ENCODE assay signal across 18 cellular contexts in the genomic region with DNA sequence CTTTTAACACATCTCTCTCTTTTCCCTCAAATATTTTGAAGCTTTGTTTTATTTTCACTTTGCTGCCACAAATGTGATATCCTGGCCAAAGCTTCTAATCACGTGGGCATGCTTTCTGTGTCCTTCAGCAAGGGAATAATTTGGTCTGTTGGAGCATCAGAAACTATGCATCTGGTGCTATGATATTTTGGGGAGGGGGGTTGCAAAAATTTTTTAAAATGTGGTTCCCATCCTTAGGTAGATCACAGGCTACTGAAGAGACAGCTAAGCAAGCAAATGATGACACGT.
DNase-seq lines count a peak whose midpoint lies in the region; ATAC-seq, FAIRE-seq and TF ChIP-seq lines count a peak whose summit lies in the region.
"Had no signal": no experiment of that assay in that cellular context is flagged by ENCODE, and none has a peak within 500 bp of the region (broad histone marks: within the 10 kb centered on the region; RNA-seq: fewer than 3 reads in every experiment).

No MANE protein-coding gene starts in this region.

- CTCF ChIA-PET in endothelial cell of umbilical vein (lab: Charles Lee): interaction anchor here (0.7 kb wide), 1 partner anchor 11 kb away, joined by 3 read pairs; no protein-coding TSS in a partner anchor

- no peak for DNase-seq in heart left ventricle
- DNase-seq in Right ventricle myocardium inferior (ENCODE audit: missing footprints): no peak
- DNase-seq in endothelial cell of umbilical vein (ENCODE audit: low read depth, low spot score): peak; percentile 1
- DNase-seq in osteoblast (ENCODE audit: insufficient read length, low spot score, missing footprints): no peak
- no peak for DNase-seq in upper lobe of right lung
- DNase-seq in mesenteric fat pad (ENCODE audit: low spot score): no peak
- DNase-seq: activated naive CD4-positive, alpha-beta T cell treated with anti-CD3 and anti-CD28 coated beads for 36 hours; CD4-positive, CD25-positive, alpha-beta regulatory T cell; dermis blood vessel endothelial cell; left colon; naive B cell; NCI-H1048; NCI-H2107; NCI-H748 treated with DMSO at 0.1 percent for 48 hours; trophoblast cell had no signal

- H4K20me1 ChIP-seq in endothelial cell of umbilical vein (replicated peaks; ENCODE audit: control insufficient read depth, extremely low read depth, insufficient read depth, low read length) (no peaks in the 10 kb centered on the region), osteoblast (ENCODE audit: insufficient read depth, low read length) (no peaks in the 10 kb centered on the region)

- FAIRE-seq in endothelial cell of umbilical vein (lab: Jason Lieb, UNC): no peak

- no peak overlapping the region for H3K27ac ChIP-seq in heart left ventricle
- no peak overlapping the region for H3K27ac ChIP-seq in endothelial cell of umbilical vein (ENCODE audit: insufficient read depth, low read depth, low read length)
- no peak overlapping the region for H3K27ac ChIP-seq in osteoblast (ENCODE audit: low read depth, low read length)
- no peak overlapping the region for H3K27ac ChIP-seq in upper lobe of right lung

- H3K4me3 ChIP-seq in heart left ventricle (peak overlapping the region in 7 of 12 donors; percentile 5 to 47 (median 27)), endothelial cell of umbilical vein (replicated peaks in 1 of 3; ENCODE audit: insufficient read depth in 1 of 3, low read depth in 1 of 3, low read length in 3 of 3) (no peak overlapping the region), osteoblast (ENCODE audit: insufficient read depth, low read length) (peak overlapping the region; percentile 49), upper lobe of right lung (peak overlapping the region; percentile 23)

- POLR2A ChIA-PET in endothelial cell of umbilical vein (lab: Charles Lee): no interaction called here

- H3K79me2 ChIP-seq in endothelial cell of umbilical vein (ENCODE audit: control insufficient read depth, insufficient read depth, low read length) (no peaks in the 10 kb centered on the region), osteoblast (ENCODE audit: insufficient read depth, low read length) (no peaks in the 10 kb centered on the region)

- H2AFZ ChIP-seq in endothelial cell of umbilical vein (ENCODE audit: low read depth, low read length): no peak overlapping the region
- peak overlapping the region; percentile 60 for H2AFZ ChIP-seq in osteoblast (ENCODE audit: low read length)

- dilution Hi-C loops in endothelial cell of umbilical vein (cut with MboI; ENCODE audit: extremely low pct_ligation_motif_present, low sequenced_read_pairs): no loop called here

- H3K36me3 ChIP-seq in heart left ventricle (no peaks in the 10 kb centered on the region), endothelial cell of umbilical vein (ENCODE audit: control insufficient read depth in 2 of 2, extremely low read depth in 1 of 2, insufficient read depth in 2 of 2, low read length in 2 of 2) (no peaks in the 10 kb centered on the region), osteoblast (ENCODE audit: insufficient read depth, low read length) (no peaks in the 10 kb centered on the region), upper lobe of right lung (no peaks in the 10 kb centered on the region)

- H3K27me3 ChIP-seq in heart left ventricle (no peaks in the 10 kb centered on the region), endothelial cell of umbilical vein (ENCODE audit: control insufficient read depth in 2 of 2, insufficient read depth in 2 of 2, low read length in 2 of 2) (no peaks in the 10 kb centered on the region), osteoblast (ENCODE audit: insufficient read depth, low read length) (no peaks in the 10 kb centered on the region), upper lobe of right lung (no peaks in the 10 kb centered on the region)

- WGBS in heart left ventricle, 4 donors: 40 to 53% (median 43%) methylated on average over 2 of the region's 2 CpGs

- no peak for ATAC-seq in heart left ventricle
- no peak for ATAC-seq in Right ventricle myocardium inferior
- ATAC-seq in upper lobe of right lung: no peak
- no peak for ATAC-seq in HG03095 (IDR thresholded peaks at IDR 0.05; ENCODE audit: unreplicated experiment)
- ATAC-seq in GM21723 (IDR thresholded peaks at IDR 0.05; ENCODE audit: unreplicated experiment): no peak
- ATAC-seq: left colon, Panc1 had no signal

- H3K4me2 ChIP-seq in endothelial cell of umbilical vein (ENCODE audit: insufficient read depth, low read length) (peak overlapping the region; percentile 47), osteoblast (ENCODE audit: insufficient read depth, low read length) (peak overlapping the region; percentile 74)

- H3K9me1 ChIP-seq in endothelial cell of umbilical vein (replicated peaks; ENCODE audit: control insufficient read depth, extremely low read depth, insufficient read depth, low read length): no peaks in the 10 kb centered on the region

- no peak for TF ChIP-seq CTCF in heart left ventricle (IDR thresholded peaks at IDR 0.05)
- no peak for TF ChIP-seq CTCF in endothelial cell of umbilical vein (IDR thresholded peaks at IDR 0.05; ENCODE audit: extremely low read depth in 1 of 2, insufficient read depth in 1 of 2, low read depth in 1 of 2, low read length in 2 of 2)
- TF ChIP-seq CTCF in osteoblast (IDR thresholded peaks at IDR 0.05; ENCODE audit: extremely low read depth, low read depth, low read length): no peak
- TF ChIP-seq CTCF in upper lobe of right lung (IDR thresholded peaks at IDR 0.05): no peak

- intact Hi-C loops in heart left ventricle (cut with DNase I): no loop called here
- intact Hi-C loops in Right ventricle myocardium inferior (cut with DNase I): no loop called here
- intact Hi-C loops in endothelial cell of umbilical vein (cut with micrococcal nuclease): no loop called here
- intact Hi-C loops in upper lobe of right lung (cut with DNase I): no loop called here

- no peak overlapping the region for H3K9ac ChIP-seq in endothelial cell of umbilical vein (replicated peaks; ENCODE audit: extremely low read depth, insufficient read depth, low read length)

- H3K4me1 ChIP-seq in heart left ventricle: peaks cover 0 to 7% (median 0%) of the 10 kb centered on the region in 12 donors
- H3K4me1 ChIP-seq in endothelial cell of umbilical vein (ENCODE audit: control insufficient read depth, extremely low read depth, insufficient read depth, low read length): no peaks in the 10 kb centered on the region
- H3K4me1 ChIP-seq in osteoblast (ENCODE audit: insufficient read depth, low read length): no peaks in the 10 kb centered on the region
- H3K4me1 ChIP-seq in upper lobe of right lung: no peaks in the 10 kb centered on the region

- BruUV-seq in endothelial cell of umbilical vein (replicated peaks; lab: Mats Ljungman, UMichigan): no TSS peak

- H3K9me3 ChIP-seq in heart left ventricle (no peaks in the 10 kb centered on the region), endothelial cell of umbilical vein (replicated peaks; ENCODE audit: control insufficient read depth, insufficient read depth, low read length) (no peaks in the 10 kb centered on the region), osteoblast (ENCODE audit: low read depth, low read length) (no peaks in the 10 kb centered on the region), upper lobe of right lung (no peaks in the 10 kb centered on the region)

- no peak for TF ChIP-seq POLR2A in heart left ventricle (IDR thresholded peaks at IDR 0.05)
- TF ChIP-seq POLR2A in endothelial cell of umbilical vein (IDR thresholded peaks at IDR 0.05; ENCODE audit: low read depth, low read length): no peak

TF ChIP-seq in endothelial cell of umbilical vein, 7 proteins besides CTCF, POLR2A, EP300 and RAD21:
- no peak for TF ChIP-seq EZH2 (IDR thresholded peaks at IDR 0.05; ENCODE audit: borderline replicate concordance, low read depth, low read length, severe bottlenecking)
- TF ChIP-seq, protein P1, sequence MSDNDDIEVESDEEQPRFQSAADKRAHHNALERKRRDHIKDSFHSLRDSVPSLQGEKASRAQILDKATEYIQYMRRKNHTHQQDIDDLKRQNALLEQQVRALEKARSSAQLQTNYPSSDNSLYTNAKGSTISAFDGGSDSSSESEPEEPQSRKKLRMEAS (IDR thresholded peaks at IDR 0.05; ENCODE audit: insufficient read depth, insufficient read length): no peak
- no peak for TF ChIP-seq GATA2 (IDR thresholded peaks at IDR 0.05; ENCODE audit: insufficient read depth, insufficient read length, low read depth, low read length)
- no peak for TF ChIP-seq MYC (IDR thresholded peaks at IDR 0.05; ENCODE audit: low read depth, low read length)
- TF ChIP-seq FOS (IDR thresholded peaks at IDR 0.05; ENCODE audit: borderline replicate concordance, insufficient read depth, low read length): no peak

Comparison
In these comparisons a context has a peak if more than half of its experiments do, and no peak if none do; other contexts are left out.
1. H3K4me3 ChIP-seq: peak in heart left ventricle (7 of 12), osteoblast (single experiment) and upper lobe of right lung (single experiment); none in endothelial cell of umbilical vein (0 of 3).